Comparison of ENCODE assay signal across 27 cellular contexts in genomic region chr7:91270372-91270771, GRCh38. TPM values are rescaled to one million over a fixed set of nuclear protein-coding genes. Genes with fewer than 3 reads are reported as not detected.
"Had no signal": no experiment of that assay in that cellular context is flagged by ENCODE, and none has a peak within 500 bp of the region (broad histone marks: within the 10 kb centered on the region; RNA-seq: fewer than 3 reads in every experiment).

No MANE protein-coding gene starts in this region.

- FAIRE-seq: islet of Langerhans, kidney, pancreas had no signal

- H3K27ac ChIP-seq: left lung, lower lobe of right lung, pancreas, prostate gland, skin epidermis, suprapubic skin, thoracic aorta, tibial nerve, uterus had no signal

- H3K4me1 ChIP-seq: prostate gland had no signal

- H3K9me3 ChIP-seq: left lung, lower lobe of right lung, pancreas, prostate gland, suprapubic skin, thoracic aorta, tibial nerve, uterus had no signal

- H3K4me3 ChIP-seq: left lung, lower lobe of right lung, pancreas, prostate gland, skin epidermis, suprapubic skin, thoracic aorta, uterus had no signal

- H3K27me3 ChIP-seq: pancreas, suprapubic skin, tibial nerve, uterus had no signal

- H3K36me3 ChIP-seq: left lung, lower lobe of right lung, pancreas, prostate gland, suprapubic skin, thoracic aorta, tibial nerve, uterus had no signal

- ATAC-seq: left colon; left lung; lower lobe of right lung; naive thymus-derived CD8-positive, alpha-beta T cell; pancreas; right cardiac atrium; sciatic nerve; stimulated activated effector memory CD8-positive, alpha-beta T cell treated with anti-CD3 and anti-CD28 coated beads, Interleukin-12 subunit alpha, Interleukin-12 subunit beta, amount 100 ng/mL, for 72 hours had no signal

- DNase-seq: immature natural killer cell; kidney; left colon; left lung; lower lobe of right lung; mammary epithelial cell; mesenchymal stem cell; naive thymus-derived CD8-positive, alpha-beta T cell; nucleus accumbens; pancreas; posterior cingulate gyrus; retina; right cardiac atrium; stimulated activated CD4-positive, alpha-beta T cell treated with anti-CD3 and anti-CD28 coated beads, Interleukin-12 subunit alpha, Interleukin-12 subunit beta, amount 100 ng/mL, for 4 hours; stimulated activated CD4-positive, alpha-beta T cell treated with anti-CD3 and anti-CD28 coated beads, Interleukin-15, amount 100 ng/mL, for 24 hours; stimulated activated CD4-positive, alpha-beta T cell treated with anti-CD3 and anti-CD28 coated beads, Interleukin-2, amount 100 ng/mL, for 24 hours; stimulated activated CD4-positive, alpha-beta T cell treated with anti-CD3 and anti-CD28 coated beads, Interleukin-4, amount 100 ng/mL, for 24 hours; stimulated activated naive CD4-positive, alpha-beta T cell; uterus had no signal

RNA-seq across cellular contexts. Expression of gene FZD1, which starts 6.1 kb away (rescaled TPM):
- total RNA-seq: naive thymus-derived CD8-positive, alpha-beta T cell had no signal
